Comparison of ENCODE assay signal across 34 cellular contexts in genomic region chr18:78849458-78849857, GRCh38.
"Had no signal": no experiment of that assay in that cellular context is flagged by ENCODE, and none has a peak within 500 bp of the region (broad histone marks: within the 10 kb centered on the region; RNA-seq: fewer than 3 reads in every experiment).

No MANE protein-coding gene starts in this region.

- H3K36me3 ChIP-seq: adrenal gland, ascending aorta, brain microvascular endothelial cell, breast epithelium, cardiac muscle cell had no signal

- H3K27ac ChIP-seq: adrenal gland, ascending aorta, body of pancreas, brain microvascular endothelial cell, breast epithelium, cardiac muscle cell had no signal

- ATAC-seq: activated naive CD4-positive, alpha-beta T cell treated with anti-CD3 and anti-CD28 coated beads, Interleukin-2, amount 50 U/mL, for 72 hours; activated naive CD8-positive, alpha-beta T cell treated with anti-CD3 and anti-CD28 coated beads, Interleukin-2, amount 50 U/mL, for 24 hours; activated T-cell treated with anti-CD3 and anti-CD28 coated beads, Interleukin-2, amount 50 U/mL, for 4 hours; activated T-cell treated with anti-CD3 and anti-CD28 coated beads, Interleukin-2, amount 50 U/mL, for 72 hours; activated T-helper 17 cell treated with anti-CD3 and anti-CD28 coated beads, Interleukin-2, amount 50 U/mL, for 72 hours; body of pancreas had no signal

- H3K4me3 ChIP-seq: adrenal gland, ascending aorta, body of pancreas, breast epithelium, cardiac muscle cell had no signal

- DNase-seq: activated effector memory CD4-positive, alpha-beta T cell treated with anti-CD3 and anti-CD28 coated beads, Interleukin-2, amount 50 U/mL, for 16 hours; activated effector memory CD4-positive, alpha-beta T cell treated with Interleukin-2 at 50 U/mL for 16 hours; activated gamma-delta T cell; activated gamma-delta T cell treated with Interleukin-2 at 50 U/mL for 16 hours; activated naive CD4-positive, alpha-beta T cell; activated naive CD4-positive, alpha-beta T cell treated with anti-CD3 and anti-CD28 coated beads for 36 hours; activated naive CD4-positive, alpha-beta T cell treated with anti-CD3 and anti-CD28 coated beads, Interleukin-2, amount 10 ng/mL, durations not matched to agents 7 days and 5 days; activated naive CD4-positive, alpha-beta T cell treated with anti-CD3 and anti-CD28 coated beads, Interleukin-2, amount 50 U/mL, for 16 hours; activated naive CD4-positive, alpha-beta T cell treated with Interleukin-2 at 50 U/mL for 16 hours; activated naive CD8-positive, alpha-beta T cell treated with anti-CD3 and anti-CD28 coated beads for 36 hours; activated naive CD8-positive, alpha-beta T cell treated with anti-CD3 and anti-CD28 coated beads, Interleukin-2, amount 10 ng/mL, durations not matched to agents 7 days and 5 days; activated naive CD8-positive, alpha-beta T cell treated with anti-CD3 and anti-CD28 coated beads, Interleukin-2, amount 50 U/mL, for 24 hours; activated T-cell treated with anti-CD3 and anti-CD28 coated beads, Interleukin-2, amount 50 U/mL, for 1 hour; activated T-cell treated with anti-CD3 and anti-CD28 coated beads, Interleukin-2, amount 50 U/mL, for 24 hours; activated T-cell treated with anti-CD3 and anti-CD28 coated beads, Interleukin-2, amount 50 U/mL, for 4 hours; activated T-cell treated with anti-CD3 and anti-CD28 coated beads, Interleukin-2, amount 50 U/mL, for 48 hours; activated T-cell treated with anti-CD3 and anti-CD28 coated beads, Interleukin-2, amount 50 U/mL, for 72 hours; adrenal gland; amniotic stem cell; amygdala; anterior cingulate cortex; aorta; body of pancreas; brain microvascular endothelial cell; caudate nucleus; central memory CD4-positive, alpha-beta T cell; cerebellar nuclear complex had no signal

- H3K27me3 ChIP-seq: adrenal gland, ascending aorta, body of pancreas, brain microvascular endothelial cell, cardiac muscle cell had no signal

- FAIRE-seq: astrocyte, bronchial epithelial cell had no signal

- H3K9me3 ChIP-seq: adrenal gland, body of pancreas had no signal

- H3K4me1 ChIP-seq: adrenal gland, ascending aorta, body of pancreas, breast epithelium had no signal
